3 cellular contexts compared by ENCODE assay signal in the genomic region with DNA sequence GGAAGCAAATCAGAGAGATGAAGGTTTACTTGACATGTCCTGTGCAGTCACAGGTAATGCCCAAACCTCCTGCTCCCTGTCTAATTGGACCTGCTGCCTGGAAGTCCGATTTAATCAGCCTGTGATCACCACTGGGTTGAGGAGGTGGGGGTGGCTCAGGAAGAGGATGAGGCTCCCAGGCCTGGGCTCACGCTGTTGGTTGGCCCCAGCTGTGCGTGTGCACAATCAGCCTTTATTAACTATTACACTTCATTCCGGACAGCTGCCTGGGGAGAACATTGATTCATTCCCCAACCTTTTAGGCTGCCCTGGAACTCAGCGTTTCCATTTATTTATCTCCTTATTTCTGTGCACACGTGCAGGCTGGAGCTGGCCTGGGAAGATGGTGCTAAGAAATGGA.
TF ChIP-seq lines count a peak whose summit lies in the region.

No MANE protein-coding gene starts in this region.

TF ChIP-seq in SK-N-SH, 30 proteins besides CTCF, POLR2A, EP300 and RAD21 (continued from another document):
- no peak for TF ChIP-seq POLR2AphosphoS5 (IDR thresholded peaks at IDR 0.05; ENCODE audit: low read depth, low read length)
- TF ChIP-seq ELF1 (IDR thresholded peaks at IDR 0.05) = no peak
- TF ChIP-seq, protein P1, sequence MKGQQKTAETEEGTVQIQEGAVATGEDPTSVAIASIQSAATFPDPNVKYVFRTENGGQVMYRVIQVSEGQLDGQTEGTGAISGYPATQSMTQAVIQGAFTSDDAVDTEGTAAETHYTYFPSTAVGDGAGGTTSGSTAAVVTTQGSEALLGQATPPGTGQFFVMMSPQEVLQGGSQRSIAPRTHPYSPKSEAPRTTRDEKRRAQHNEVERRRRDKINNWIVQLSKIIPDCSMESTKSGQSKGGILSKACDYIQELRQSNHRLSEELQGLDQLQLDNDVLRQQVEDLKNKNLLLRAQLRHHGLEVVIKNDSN (IDR thresholded peaks at IDR 0.05; ENCODE audit: borderline replicate concordance, low read depth) = no peak
TF ChIP-seq in SK-N-SH: peak in this region for 1.

TF ChIP-seq in SK-N-SH treated with all-trans-retinoic acid at 6 μM for 48 hours, 23 proteins besides CTCF, POLR2A, EP300 and RAD21 (continued from another document):
- TF ChIP-seq, protein P2, sequence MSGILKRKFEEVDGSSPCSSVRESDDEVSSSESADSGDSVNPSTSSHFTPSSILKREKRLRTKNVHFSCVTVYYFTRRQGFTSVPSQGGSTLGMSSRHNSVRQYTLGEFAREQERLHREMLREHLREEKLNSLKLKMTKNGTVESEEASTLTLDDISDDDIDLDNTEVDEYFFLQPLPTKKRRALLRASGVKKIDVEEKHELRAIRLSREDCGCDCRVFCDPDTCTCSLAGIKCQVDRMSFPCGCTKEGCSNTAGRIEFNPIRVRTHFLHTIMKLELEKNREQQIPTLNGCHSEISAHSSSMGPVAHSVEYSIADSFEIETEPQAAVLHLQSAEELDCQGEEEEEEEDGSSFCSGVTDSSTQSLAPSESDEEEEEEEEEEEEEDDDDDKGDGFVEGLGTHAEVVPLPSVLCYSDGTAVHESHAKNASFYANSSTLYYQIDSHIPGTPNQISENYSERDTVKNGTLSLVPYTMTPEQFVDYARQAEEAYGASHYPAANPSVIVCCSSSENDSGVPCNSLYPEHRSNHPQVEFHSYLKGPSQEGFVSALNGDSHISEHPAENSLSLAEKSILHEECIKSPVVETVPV (CRISPR knock-in tag; IDR thresholded peaks at IDR 0.05) = no peak
- no peak for TF ChIP-seq ARNTL (CRISPR knock-in tag; IDR thresholded peaks at IDR 0.05; ENCODE audit: borderline replicate concordance, low read depth)
- no peak for TF ChIP-seq ZFP3 (CRISPR knock-in tag; IDR thresholded peaks at IDR 0.05)
- no peak for TF ChIP-seq PPARA (CRISPR knock-in tag; IDR thresholded peaks at IDR 0.05; ENCODE audit: borderline replicate concordance)
- TF ChIP-seq ZC3H10 (CRISPR knock-in tag; IDR thresholded peaks at IDR 0.05) = no peak
- TF ChIP-seq, protein P3, sequence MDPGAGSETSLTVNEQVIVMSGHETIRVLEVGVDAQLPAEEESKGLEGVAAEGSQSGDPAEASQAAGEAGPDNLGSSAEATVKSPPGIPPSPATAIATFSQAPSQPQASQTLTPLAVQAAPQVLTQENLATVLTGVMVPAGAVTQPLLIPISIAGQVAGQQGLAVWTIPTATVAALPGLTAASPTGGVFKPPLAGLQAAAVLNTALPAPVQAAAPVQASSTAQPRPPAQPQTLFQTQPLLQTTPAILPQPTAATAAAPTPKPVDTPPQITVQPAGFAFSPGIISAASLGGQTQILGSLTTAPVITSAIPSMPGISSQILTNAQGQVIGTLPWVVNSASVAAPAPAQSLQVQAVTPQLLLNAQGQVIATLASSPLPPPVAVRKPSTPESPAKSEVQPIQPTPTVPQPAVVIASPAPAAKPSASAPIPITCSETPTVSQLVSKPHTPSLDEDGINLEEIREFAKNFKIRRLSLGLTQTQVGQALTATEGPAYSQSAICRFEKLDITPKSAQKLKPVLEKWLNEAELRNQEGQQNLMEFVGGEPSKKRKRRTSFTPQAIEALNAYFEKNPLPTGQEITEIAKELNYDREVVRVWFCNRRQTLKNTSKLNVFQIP (CRISPR knock-in tag; IDR thresholded peaks at IDR 0.05; ENCODE audit: borderline replicate concordance, low read depth) = no peak
- TF ChIP-seq OSR1 (CRISPR knock-in tag; IDR thresholded peaks at IDR 0.05) = no peak
- no peak for TF ChIP-seq SNAI2 (CRISPR knock-in tag; IDR thresholded peaks at IDR 0.05)
- no peak for TF ChIP-seq ESRRG (CRISPR knock-in tag; IDR thresholded peaks at IDR 0.05)
- TF ChIP-seq, protein P4, sequence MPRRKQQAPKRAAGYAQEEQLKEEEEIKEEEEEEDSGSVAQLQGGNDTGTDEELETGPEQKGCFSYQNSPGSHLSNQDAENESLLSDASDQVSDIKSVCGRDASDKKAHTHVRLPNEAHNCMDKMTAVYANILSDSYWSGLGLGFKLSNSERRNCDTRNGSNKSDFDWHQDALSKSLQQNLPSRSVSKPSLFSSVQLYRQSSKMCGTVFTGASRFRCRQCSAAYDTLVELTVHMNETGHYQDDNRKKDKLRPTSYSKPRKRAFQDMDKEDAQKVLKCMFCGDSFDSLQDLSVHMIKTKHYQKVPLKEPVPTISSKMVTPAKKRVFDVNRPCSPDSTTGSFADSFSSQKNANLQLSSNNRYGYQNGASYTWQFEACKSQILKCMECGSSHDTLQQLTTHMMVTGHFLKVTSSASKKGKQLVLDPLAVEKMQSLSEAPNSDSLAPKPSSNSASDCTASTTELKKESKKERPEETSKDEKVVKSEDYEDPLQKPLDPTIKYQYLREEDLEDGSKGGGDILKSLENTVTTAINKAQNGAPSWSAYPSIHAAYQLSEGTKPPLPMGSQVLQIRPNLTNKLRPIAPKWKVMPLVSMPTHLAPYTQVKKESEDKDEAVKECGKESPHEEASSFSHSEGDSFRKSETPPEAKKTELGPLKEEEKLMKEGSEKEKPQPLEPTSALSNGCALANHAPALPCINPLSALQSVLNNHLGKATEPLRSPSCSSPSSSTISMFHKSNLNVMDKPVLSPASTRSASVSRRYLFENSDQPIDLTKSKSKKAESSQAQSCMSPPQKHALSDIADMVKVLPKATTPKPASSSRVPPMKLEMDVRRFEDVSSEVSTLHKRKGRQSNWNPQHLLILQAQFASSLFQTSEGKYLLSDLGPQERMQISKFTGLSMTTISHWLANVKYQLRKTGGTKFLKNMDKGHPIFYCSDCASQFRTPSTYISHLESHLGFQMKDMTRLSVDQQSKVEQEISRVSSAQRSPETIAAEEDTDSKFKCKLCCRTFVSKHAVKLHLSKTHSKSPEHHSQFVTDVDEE (CRISPR knock-in tag; IDR thresholded peaks at IDR 0.05) = no peak
- TF ChIP-seq, protein P5, sequence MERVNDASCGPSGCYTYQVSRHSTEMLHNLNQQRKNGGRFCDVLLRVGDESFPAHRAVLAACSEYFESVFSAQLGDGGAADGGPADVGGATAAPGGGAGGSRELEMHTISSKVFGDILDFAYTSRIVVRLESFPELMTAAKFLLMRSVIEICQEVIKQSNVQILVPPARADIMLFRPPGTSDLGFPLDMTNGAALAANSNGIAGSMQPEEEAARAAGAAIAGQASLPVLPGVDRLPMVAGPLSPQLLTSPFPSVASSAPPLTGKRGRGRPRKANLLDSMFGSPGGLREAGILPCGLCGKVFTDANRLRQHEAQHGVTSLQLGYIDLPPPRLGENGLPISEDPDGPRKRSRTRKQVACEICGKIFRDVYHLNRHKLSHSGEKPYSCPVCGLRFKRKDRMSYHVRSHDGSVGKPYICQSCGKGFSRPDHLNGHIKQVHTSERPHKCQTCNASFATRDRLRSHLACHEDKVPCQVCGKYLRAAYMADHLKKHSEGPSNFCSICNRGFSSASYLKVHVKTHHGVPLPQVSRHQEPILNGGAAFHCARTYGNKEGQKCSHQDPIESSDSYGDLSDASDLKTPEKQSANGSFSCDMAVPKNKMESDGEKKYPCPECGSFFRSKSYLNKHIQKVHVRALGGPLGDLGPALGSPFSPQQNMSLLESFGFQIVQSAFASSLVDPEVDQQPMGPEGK (CRISPR knock-in tag; IDR thresholded peaks at IDR 0.05; ENCODE audit: borderline replicate concordance) = no peak
- no peak for TF ChIP-seq BACH2 (CRISPR knock-in tag; IDR thresholded peaks at IDR 0.05; ENCODE audit: borderline replicate concordance)
- TF ChIP-seq RARB (CRISPR knock-in tag; IDR thresholded peaks at IDR 0.05) = no peak
- TF ChIP-seq ISL1 (CRISPR knock-in tag; IDR thresholded peaks at IDR 0.05) = no peak
- TF ChIP-seq CSDC2 (CRISPR knock-in tag; IDR thresholded peaks at IDR 0.05) = no peak
- TF ChIP-seq ZFP30 (CRISPR knock-in tag; IDR thresholded peaks at IDR 0.05) = no peak
TF ChIP-seq in SK-N-SH treated with all-trans-retinoic acid at 6 μM for 48 hours: peak in this region for 0.

TF ChIP-seq in H1, 55 proteins besides CTCF, POLR2A, EP300 and RAD21 (continued from another document):
- TF ChIP-seq TBP (IDR thresholded peaks at IDR 0.05; ENCODE audit: low read depth, low read length) = no peak
- TF ChIP-seq TCF12 (IDR thresholded peaks at IDR 0.05; ENCODE audit: low read depth, low read length) = no peak
- TF ChIP-seq, protein P6, sequence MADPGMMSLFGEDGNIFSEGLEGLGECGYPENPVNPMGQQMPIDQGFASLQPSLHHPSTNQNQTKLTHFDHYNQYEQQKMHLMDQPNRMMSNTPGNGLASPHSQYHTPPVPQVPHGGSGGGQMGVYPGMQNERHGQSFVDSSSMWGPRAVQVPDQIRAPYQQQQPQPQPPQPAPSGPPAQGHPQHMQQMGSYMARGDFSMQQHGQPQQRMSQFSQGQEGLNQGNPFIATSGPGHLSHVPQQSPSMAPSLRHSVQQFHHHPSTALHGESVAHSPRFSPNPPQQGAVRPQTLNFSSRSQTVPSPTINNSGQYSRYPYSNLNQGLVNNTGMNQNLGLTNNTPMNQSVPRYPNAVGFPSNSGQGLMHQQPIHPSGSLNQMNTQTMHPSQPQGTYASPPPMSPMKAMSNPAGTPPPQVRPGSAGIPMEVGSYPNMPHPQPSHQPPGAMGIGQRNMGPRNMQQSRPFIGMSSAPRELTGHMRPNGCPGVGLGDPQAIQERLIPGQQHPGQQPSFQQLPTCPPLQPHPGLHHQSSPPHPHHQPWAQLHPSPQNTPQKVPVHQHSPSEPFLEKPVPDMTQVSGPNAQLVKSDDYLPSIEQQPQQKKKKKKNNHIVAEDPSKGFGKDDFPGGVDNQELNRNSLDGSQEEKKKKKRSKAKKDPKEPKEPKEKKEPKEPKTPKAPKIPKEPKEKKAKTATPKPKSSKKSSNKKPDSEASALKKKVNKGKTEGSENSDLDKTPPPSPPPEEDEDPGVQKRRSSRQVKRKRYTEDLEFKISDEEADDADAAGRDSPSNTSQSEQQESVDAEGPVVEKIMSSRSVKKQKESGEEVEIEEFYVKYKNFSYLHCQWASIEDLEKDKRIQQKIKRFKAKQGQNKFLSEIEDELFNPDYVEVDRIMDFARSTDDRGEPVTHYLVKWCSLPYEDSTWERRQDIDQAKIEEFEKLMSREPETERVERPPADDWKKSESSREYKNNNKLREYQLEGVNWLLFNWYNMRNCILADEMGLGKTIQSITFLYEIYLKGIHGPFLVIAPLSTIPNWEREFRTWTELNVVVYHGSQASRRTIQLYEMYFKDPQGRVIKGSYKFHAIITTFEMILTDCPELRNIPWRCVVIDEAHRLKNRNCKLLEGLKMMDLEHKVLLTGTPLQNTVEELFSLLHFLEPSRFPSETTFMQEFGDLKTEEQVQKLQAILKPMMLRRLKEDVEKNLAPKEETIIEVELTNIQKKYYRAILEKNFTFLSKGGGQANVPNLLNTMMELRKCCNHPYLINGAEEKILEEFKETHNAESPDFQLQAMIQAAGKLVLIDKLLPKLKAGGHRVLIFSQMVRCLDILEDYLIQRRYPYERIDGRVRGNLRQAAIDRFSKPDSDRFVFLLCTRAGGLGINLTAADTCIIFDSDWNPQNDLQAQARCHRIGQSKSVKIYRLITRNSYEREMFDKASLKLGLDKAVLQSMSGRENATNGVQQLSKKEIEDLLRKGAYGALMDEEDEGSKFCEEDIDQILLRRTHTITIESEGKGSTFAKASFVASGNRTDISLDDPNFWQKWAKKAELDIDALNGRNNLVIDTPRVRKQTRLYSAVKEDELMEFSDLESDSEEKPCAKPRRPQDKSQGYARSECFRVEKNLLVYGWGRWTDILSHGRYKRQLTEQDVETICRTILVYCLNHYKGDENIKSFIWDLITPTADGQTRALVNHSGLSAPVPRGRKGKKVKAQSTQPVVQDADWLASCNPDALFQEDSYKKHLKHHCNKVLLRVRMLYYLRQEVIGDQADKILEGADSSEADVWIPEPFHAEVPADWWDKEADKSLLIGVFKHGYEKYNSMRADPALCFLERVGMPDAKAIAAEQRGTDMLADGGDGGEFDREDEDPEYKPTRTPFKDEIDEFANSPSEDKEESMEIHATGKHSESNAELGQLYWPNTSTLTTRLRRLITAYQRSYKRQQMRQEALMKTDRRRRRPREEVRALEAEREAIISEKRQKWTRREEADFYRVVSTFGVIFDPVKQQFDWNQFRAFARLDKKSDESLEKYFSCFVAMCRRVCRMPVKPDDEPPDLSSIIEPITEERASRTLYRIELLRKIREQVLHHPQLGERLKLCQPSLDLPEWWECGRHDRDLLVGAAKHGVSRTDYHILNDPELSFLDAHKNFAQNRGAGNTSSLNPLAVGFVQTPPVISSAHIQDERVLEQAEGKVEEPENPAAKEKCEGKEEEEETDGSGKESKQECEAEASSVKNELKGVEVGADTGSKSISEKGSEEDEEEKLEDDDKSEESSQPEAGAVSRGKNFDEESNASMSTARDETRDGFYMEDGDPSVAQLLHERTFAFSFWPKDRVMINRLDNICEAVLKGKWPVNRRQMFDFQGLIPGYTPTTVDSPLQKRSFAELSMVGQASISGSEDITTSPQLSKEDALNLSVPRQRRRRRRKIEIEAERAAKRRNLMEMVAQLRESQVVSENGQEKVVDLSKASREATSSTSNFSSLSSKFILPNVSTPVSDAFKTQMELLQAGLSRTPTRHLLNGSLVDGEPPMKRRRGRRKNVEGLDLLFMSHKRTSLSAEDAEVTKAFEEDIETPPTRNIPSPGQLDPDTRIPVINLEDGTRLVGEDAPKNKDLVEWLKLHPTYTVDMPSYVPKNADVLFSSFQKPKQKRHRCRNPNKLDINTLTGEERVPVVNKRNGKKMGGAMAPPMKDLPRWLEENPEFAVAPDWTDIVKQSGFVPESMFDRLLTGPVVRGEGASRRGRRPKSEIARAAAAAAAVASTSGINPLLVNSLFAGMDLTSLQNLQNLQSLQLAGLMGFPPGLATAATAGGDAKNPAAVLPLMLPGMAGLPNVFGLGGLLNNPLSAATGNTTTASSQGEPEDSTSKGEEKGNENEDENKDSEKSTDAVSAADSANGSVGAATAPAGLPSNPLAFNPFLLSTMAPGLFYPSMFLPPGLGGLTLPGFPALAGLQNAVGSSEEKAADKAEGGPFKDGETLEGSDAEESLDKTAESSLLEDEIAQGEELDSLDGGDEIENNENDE (IDR thresholded peaks at IDR 0.05; ENCODE audit: insufficient replicate concordance, low read length) = no peak
- TF ChIP-seq KDM1A (IDR thresholded peaks at IDR 0.05; ENCODE audit: borderline replicate concordance, low read length) = no peak
- no peak for TF ChIP-seq GABPA (IDR thresholded peaks at IDR 0.05; ENCODE audit: borderline replicate concordance, insufficient read depth, low read length)
- no peak for TF ChIP-seq SP4 (IDR thresholded peaks at IDR 0.05; ENCODE audit: low read length)
